29 cellular contexts compared by ENCODE assay signal in genomic region chr3:164572436-164572835, GRCh38.
DNase-seq lines count a peak whose midpoint lies in the region; ATAC-seq and TF ChIP-seq lines count a peak whose summit lies in the region.
"Had no signal": no experiment of that assay in that cellular context is flagged by ENCODE, and none has a peak within 500 bp of the region (broad histone marks: within the 10 kb centered on the region; RNA-seq: fewer than 3 reads in every experiment).

No MANE protein-coding gene starts in this region.

- ATAC-seq in HG03378 (IDR thresholded peaks at IDR 0.05; ENCODE audit: unreplicated experiment) (no peak), SK-N-SH treated with all-trans-retinoic acid at 6 μM for 48 hours (no peak)
- no peak for ATAC-seq in effector memory CD8-positive, alpha-beta T cell (replicated peaks)
- ATAC-seq: A549; CD8-positive, alpha-beta T cell had no signal

- H3K36me3 Mint-ChIP-seq in effector memory CD8-positive, alpha-beta T cell (ENCODE audit: insufficient read depth): no peaks in the 10 kb centered on the region
- H3K36me3 Mint-ChIP-seq: CD14-positive monocyte; CD4-positive, alpha-beta memory T cell; CD4-positive, CD25-positive, alpha-beta regulatory T cell; CD8-positive, alpha-beta memory T cell; CD8-positive, alpha-beta T cell had no signal

- DNase-seq in COLO829 (ENCODE audit: low spot score) (peak; percentile 50), SK-MEL-5 (ENCODE audit: low read depth, low spot score) (peak; percentile 95), foreskin melanocyte (peak; percentile 39)
- no peak for DNase-seq in effector memory CD8-positive, alpha-beta T cell
- DNase-seq: 8988T; ACHN; AML-193; BE2C; C1 segment of cervical spinal cord; Caco-2; Calu3; CD4-positive, alpha-beta memory T cell; CD4-positive, alpha-beta T cell; CD4-positive, CD25-positive, alpha-beta regulatory T cell; CD8-positive, alpha-beta memory T cell; CD8-positive, alpha-beta T cell; COR-L47; DMS 273 treated with DMSO at 0.1 percent for 48 hours; DMS153; DMS53; DMS79; DMS79 treated with DMSO at 0.1 percent for 48 hours; DND-41; EL had no signal

- H3K4me1 Mint-ChIP-seq in effector memory CD8-positive, alpha-beta T cell (ENCODE audit: low read depth in 2 of 2): no peaks in the 10 kb centered on the region
- H3K4me1 Mint-ChIP-seq: B cell; CD14-positive monocyte; CD4-positive, alpha-beta memory T cell; CD4-positive, CD25-positive, alpha-beta regulatory T cell; CD8-positive, alpha-beta memory T cell had no signal

- in situ Hi-C loops in SK-MEL-5 (cut with HindIII; ENCODE audit: low pct_unique_long_range_greater_than_20kb, low sequenced_read_pairs): no loop called here

- H3K4me3 Mint-ChIP-seq in effector memory CD8-positive, alpha-beta T cell: no peak overlapping the region
- H3K4me3 Mint-ChIP-seq: B cell; CD14-positive monocyte; CD4-positive, alpha-beta memory T cell; CD4-positive, alpha-beta T cell; CD4-positive, CD25-positive, alpha-beta regulatory T cell; CD8-positive, alpha-beta memory T cell; CD8-positive, alpha-beta T cell had no signal

- peaks cover 4 to 7% of the 10 kb centered on the region in 2 donors for H3K9me3 Mint-ChIP-seq in effector memory CD8-positive, alpha-beta T cell

- no peak overlapping the region for H3K27ac Mint-ChIP-seq in effector memory CD8-positive, alpha-beta T cell
- H3K27ac Mint-ChIP-seq: B cell; CD14-positive monocyte; CD4-positive, alpha-beta memory T cell; CD4-positive, alpha-beta T cell; CD4-positive, CD25-positive, alpha-beta regulatory T cell; CD8-positive, alpha-beta memory T cell; CD8-positive, alpha-beta T cell had no signal

- H3K27me3 Mint-ChIP-seq in effector memory CD8-positive, alpha-beta T cell: no peaks in the 10 kb centered on the region
- H3K27me3 Mint-ChIP-seq: B cell; CD4-positive, alpha-beta memory T cell; CD4-positive, alpha-beta T cell; CD4-positive, CD25-positive, alpha-beta regulatory T cell; CD8-positive, alpha-beta memory T cell had no signal

TF ChIP-seq in SK-N-SH treated with all-trans-retinoic acid at 6 μM for 48 hours, 23 proteins besides CTCF, POLR2A, EP300 and RAD21:
- TF ChIP-seq ZNF565 (CRISPR knock-in tag; conservative IDR thresholded peaks at IDR 0.05; ENCODE audit: low read depth) (no peak), CSDC2 (CRISPR knock-in tag; IDR thresholded peaks at IDR 0.05) (no peak), ZFP30 (CRISPR knock-in tag; IDR thresholded peaks at IDR 0.05) (no peak), CSRNP3 (CRISPR knock-in tag; IDR thresholded peaks at IDR 0.05) (no peak), GLIS3 (CRISPR knock-in tag; IDR thresholded peaks at IDR 0.05) (no peak), ZC3H10 (CRISPR knock-in tag; IDR thresholded peaks at IDR 0.05) (no peak), RARB (CRISPR knock-in tag; IDR thresholded peaks at IDR 0.05) (no peak), CREB5 (CRISPR knock-in tag; IDR thresholded peaks at IDR 0.05; ENCODE audit: low read depth) (no peak), ZNF8 (CRISPR knock-in tag; IDR thresholded peaks at IDR 0.05) (no peak), TCF4 (CRISPR knock-in tag; IDR thresholded peaks at IDR 0.05; ENCODE audit: borderline replicate concordance) (no peak), SNAI2 (CRISPR knock-in tag; IDR thresholded peaks at IDR 0.05) (no peak), ARNTL (CRISPR knock-in tag; IDR thresholded peaks at IDR 0.05; ENCODE audit: borderline replicate concordance, low read depth) (no peak), ESRRG (CRISPR knock-in tag; IDR thresholded peaks at IDR 0.05) (no peak), BACH2 (CRISPR knock-in tag; IDR thresholded peaks at IDR 0.05; ENCODE audit: borderline replicate concordance) (no peak), PATZ1 (CRISPR knock-in tag; IDR thresholded peaks at IDR 0.05; ENCODE audit: borderline replicate concordance) (no peak), ISL1 (CRISPR knock-in tag; IDR thresholded peaks at IDR 0.05) (no peak)

Comparison
In these comparisons a context has a peak if more than half of its experiments do, and no peak if none do; other contexts are left out.
1. DNase-seq: peak in COLO829 (single experiment), SK-MEL-5 (single experiment) and foreskin melanocyte (single experiment); none in effector memory CD8-positive, alpha-beta T cell (0 of 3).